Comparison of ENCODE assay signal across 1 cellular context in genomic region chr11:75204685-75205667, GRCh38.
A peak's percentile ranks its signal among the peaks of the same experiment; 100 is the strongest.
TF ChIP-seq lines count a peak whose summit lies in the region.

No MANE protein-coding gene starts in this region.

TF ChIP-seq in K562, 482 proteins besides CTCF, POLR2A, EP300 and RAD21 (continued from another document and continues in another):
- TF ChIP-seq SRF (CRISPR knock-in tag; IDR thresholded peaks at IDR 0.05) (peak in 1 of 2 experiments; percentile 84; a peak in 1 of 4 replicates), TOE1 (IDR thresholded peaks at IDR 0.05; ENCODE audit: borderline replicate concordance) (no peak), TOE1 (CRISPR knock-in tag; IDR thresholded peaks at IDR 0.05; ENCODE audit: borderline replicate concordance, low read depth) (no peak), ELF2 (CRISPR knock-in tag; IDR thresholded peaks at IDR 0.05) (no peak), RB1 (IDR thresholded peaks at IDR 0.05; ENCODE audit: low read depth) (peak; percentile 78), COPS2 (conservative IDR thresholded peaks at IDR 0.05) (no peak), TEAD1 (CRISPR knock-in tag; IDR thresholded peaks at IDR 0.05) (no peak; a peak in 1 of 4 replicates), SRSF9 (IDR thresholded peaks at IDR 0.05; ENCODE audit: borderline replicate concordance, low read depth, low read length) (no peak), CTBP1 (IDR thresholded peaks at IDR 0.05; ENCODE audit: borderline replicate concordance) (peak; percentile 30; the same call in 1 of the 2 replicates), ZNF121 (CRISPR knock-in tag; conservative IDR thresholded peaks at IDR 0.05) (no peak), TAL1 (IDR thresholded peaks at IDR 0.05) (no peak), NR3C1 (CRISPR knock-in tag; IDR thresholded peaks at IDR 0.05) (no peak), KLF6 (CRISPR knock-in tag; IDR thresholded peaks at IDR 0.05; ENCODE audit: borderline replicate concordance) (no peak), BHLHE40 (IDR thresholded peaks at IDR 0.05; ENCODE audit: low read length) (peak; percentile 21; the same call in 1 of the 2 replicates), ZBTB1 (CRISPR knock-in tag; IDR thresholded peaks at IDR 0.05; ENCODE audit: borderline replicate concordance, low read depth) (peak; percentile 40; the same call in 1 of the 2 replicates), CBFA2T3 (IDR thresholded peaks at IDR 0.05) (peak; percentile 19), GABPB1 (CRISPR knock-in tag; IDR thresholded peaks at IDR 0.05) (peak; percentile 49; the same call in 1 of the 2 replicates), NFYB (IDR thresholded peaks at IDR 0.05; ENCODE audit: extremely low read depth, insufficient read length) (no peak), PCBP2 (IDR thresholded peaks at IDR 0.05; ENCODE audit: low read depth, low read length, poor library complexity, severe bottlenecking) (no peak), NELFE (IDR thresholded peaks at IDR 0.05; ENCODE audit: insufficient read depth, insufficient read length) (no peak), CUX1 (CRISPR knock-in tag; IDR thresholded peaks at IDR 0.05) (no peak), JUNB (CRISPR knock-in tag; conservative IDR thresholded peaks at IDR 0.05) (no peak), ZNF217 (CRISPR knock-in tag; IDR thresholded peaks at IDR 0.05) (no peak), JUND (IDR thresholded peaks at IDR 0.05; ENCODE audit: borderline replicate concordance, low read depth, low read length) (peak; percentile 42; the same call in 1 of the 2 replicates), JUND (tag; IDR thresholded peaks at IDR 0.05; ENCODE audit: borderline replicate concordance, low read depth, low read length) (no peak; the same call in 2 of the 3 replicates), ETV5 (CRISPR knock-in tag; IDR thresholded peaks at IDR 0.05; ENCODE audit: low read depth) (peak; percentile 42; the same call in 1 of the 2 replicates), SIN3B (IDR thresholded peaks at IDR 0.05; ENCODE audit: low read depth) (no peak), NONO (IDR thresholded peaks at IDR 0.05; ENCODE audit: low read depth in 2 of 2, low read length in 1 of 2) (no peak), HCFC1 (IDR thresholded peaks at IDR 0.05; ENCODE audit: low read depth, low read length) (no peak), ZNF311 (CRISPR knock-in tag; IDR thresholded peaks at IDR 0.05) (no peak), U2AF2 (optimal IDR thresholded peaks at IDR 0.05; ENCODE audit: low read depth, low read length) (no peak), CTCFL (IDR thresholded peaks at IDR 0.05; ENCODE audit: borderline replicate concordance, insufficient read depth, low read depth, low read length, poor library complexity, severe bottlenecking) (peak; percentile 5), HSF4 (CRISPR knock-in tag; IDR thresholded peaks at IDR 0.05; ENCODE audit: borderline replicate concordance) (no peak), TGIF2 (CRISPR knock-in tag; IDR thresholded peaks at IDR 0.05) (no peak), ZNF518B (CRISPR knock-in tag; IDR thresholded peaks at IDR 0.05) (no peak), MAFG (tag; conservative IDR thresholded peaks at IDR 0.05) (no peak), ZNF764 (CRISPR knock-in tag; IDR thresholded peaks at IDR 0.05; ENCODE audit: low read depth) (no peak)
- TF ChIP-seq, protein P1, sequence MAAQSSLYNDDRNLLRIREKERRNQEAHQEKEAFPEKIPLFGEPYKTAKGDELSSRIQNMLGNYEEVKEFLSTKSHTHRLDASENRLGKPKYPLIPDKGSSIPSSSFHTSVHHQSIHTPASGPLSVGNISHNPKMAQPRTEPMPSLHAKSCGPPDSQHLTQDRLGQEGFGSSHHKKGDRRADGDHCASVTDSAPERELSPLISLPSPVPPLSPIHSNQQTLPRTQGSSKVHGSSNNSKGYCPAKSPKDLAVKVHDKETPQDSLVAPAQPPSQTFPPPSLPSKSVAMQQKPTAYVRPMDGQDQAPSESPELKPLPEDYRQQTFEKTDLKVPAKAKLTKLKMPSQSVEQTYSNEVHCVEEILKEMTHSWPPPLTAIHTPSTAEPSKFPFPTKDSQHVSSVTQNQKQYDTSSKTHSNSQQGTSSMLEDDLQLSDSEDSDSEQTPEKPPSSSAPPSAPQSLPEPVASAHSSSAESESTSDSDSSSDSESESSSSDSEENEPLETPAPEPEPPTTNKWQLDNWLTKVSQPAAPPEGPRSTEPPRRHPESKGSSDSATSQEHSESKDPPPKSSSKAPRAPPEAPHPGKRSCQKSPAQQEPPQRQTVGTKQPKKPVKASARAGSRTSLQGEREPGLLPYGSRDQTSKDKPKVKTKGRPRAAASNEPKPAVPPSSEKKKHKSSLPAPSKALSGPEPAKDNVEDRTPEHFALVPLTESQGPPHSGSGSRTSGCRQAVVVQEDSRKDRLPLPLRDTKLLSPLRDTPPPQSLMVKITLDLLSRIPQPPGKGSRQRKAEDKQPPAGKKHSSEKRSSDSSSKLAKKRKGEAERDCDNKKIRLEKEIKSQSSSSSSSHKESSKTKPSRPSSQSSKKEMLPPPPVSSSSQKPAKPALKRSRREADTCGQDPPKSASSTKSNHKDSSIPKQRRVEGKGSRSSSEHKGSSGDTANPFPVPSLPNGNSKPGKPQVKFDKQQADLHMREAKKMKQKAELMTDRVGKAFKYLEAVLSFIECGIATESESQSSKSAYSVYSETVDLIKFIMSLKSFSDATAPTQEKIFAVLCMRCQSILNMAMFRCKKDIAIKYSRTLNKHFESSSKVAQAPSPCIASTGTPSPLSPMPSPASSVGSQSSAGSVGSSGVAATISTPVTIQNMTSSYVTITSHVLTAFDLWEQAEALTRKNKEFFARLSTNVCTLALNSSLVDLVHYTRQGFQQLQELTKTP (IDR thresholded peaks at IDR 0.05; ENCODE audit: low read depth in 1 of 2, partially characterized antibody in 2 of 2), result no peak
- TF ChIP-seq, protein P2, sequence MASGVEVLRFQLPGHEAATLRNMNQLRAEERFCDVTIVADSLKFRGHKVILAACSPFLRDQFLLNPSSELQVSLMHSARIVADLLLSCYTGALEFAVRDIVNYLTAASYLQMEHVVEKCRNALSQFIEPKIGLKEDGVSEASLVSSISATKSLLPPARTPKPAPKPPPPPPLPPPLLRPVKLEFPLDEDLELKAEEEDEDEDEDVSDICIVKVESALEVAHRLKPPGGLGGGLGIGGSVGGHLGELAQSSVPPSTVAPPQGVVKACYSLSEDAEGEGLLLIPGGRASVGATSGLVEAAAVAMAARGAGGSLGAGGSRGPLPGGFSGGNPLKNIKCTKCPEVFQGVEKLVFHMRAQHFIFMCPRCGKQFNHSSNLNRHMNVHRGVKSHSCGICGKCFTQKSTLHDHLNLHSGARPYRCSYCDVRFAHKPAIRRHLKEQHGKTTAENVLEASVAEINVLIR (CRISPR knock-in tag; IDR thresholded peaks at IDR 0.05), result no peak
- TF ChIP-seq, protein P3, sequence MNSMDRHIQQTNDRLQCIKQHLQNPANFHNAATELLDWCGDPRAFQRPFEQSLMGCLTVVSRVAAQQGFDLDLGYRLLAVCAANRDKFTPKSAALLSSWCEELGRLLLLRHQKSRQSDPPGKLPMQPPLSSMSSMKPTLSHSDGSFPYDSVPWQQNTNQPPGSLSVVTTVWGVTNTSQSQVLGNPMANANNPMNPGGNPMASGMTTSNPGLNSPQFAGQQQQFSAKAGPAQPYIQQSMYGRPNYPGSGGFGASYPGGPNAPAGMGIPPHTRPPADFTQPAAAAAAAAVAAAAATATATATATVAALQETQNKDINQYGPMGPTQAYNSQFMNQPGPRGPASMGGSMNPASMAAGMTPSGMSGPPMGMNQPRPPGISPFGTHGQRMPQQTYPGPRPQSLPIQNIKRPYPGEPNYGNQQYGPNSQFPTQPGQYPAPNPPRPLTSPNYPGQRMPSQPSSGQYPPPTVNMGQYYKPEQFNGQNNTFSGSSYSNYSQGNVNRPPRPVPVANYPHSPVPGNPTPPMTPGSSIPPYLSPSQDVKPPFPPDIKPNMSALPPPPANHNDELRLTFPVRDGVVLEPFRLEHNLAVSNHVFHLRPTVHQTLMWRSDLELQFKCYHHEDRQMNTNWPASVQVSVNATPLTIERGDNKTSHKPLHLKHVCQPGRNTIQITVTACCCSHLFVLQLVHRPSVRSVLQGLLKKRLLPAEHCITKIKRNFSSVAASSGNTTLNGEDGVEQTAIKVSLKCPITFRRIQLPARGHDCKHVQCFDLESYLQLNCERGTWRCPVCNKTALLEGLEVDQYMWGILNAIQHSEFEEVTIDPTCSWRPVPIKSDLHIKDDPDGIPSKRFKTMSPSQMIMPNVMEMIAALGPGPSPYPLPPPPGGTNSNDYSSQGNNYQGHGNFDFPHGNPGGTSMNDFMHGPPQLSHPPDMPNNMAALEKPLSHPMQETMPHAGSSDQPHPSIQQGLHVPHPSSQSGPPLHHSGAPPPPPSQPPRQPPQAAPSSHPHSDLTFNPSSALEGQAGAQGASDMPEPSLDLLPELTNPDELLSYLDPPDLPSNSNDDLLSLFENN (IDR thresholded peaks at IDR 0.05; ENCODE audit: low read depth in 2 of 2, low read length in 2 of 2), result no peak
- TF ChIP-seq, protein P4, sequence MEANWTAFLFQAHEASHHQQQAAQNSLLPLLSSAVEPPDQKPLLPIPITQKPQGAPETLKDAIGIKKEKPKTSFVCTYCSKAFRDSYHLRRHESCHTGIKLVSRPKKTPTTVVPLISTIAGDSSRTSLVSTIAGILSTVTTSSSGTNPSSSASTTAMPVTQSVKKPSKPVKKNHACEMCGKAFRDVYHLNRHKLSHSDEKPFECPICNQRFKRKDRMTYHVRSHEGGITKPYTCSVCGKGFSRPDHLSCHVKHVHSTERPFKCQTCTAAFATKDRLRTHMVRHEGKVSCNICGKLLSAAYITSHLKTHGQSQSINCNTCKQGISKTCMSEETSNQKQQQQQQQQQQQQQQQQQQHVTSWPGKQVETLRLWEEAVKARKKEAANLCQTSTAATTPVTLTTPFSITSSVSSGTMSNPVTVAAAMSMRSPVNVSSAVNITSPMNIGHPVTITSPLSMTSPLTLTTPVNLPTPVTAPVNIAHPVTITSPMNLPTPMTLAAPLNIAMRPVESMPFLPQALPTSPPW (CRISPR knock-in tag; IDR thresholded peaks at IDR 0.05), result no peak
